ENCODE assay signal across 21 cellular contexts in genomic region chr14:73209943-73210342, GRCh38. TPM values are rescaled to one million over a fixed set of nuclear protein-coding genes. Genes with fewer than 3 reads are reported as not detected.
DNase-seq lines count a peak whose midpoint lies in the region; TF ChIP-seq lines count a peak whose summit lies in the region.
"Had no signal": no experiment of that assay in that cellular context is flagged by ENCODE, and none has a peak within 500 bp of the region (broad histone marks: within the 10 kb centered on the region; RNA-seq: fewer than 3 reads in every experiment).

No MANE protein-coding gene starts in this region.

- H3K4me3 ChIP-seq in SK-N-SH (ENCODE audit: low read depth in 2 of 2, low read length in 1 of 2) (no peak overlapping the region), epithelial cell of esophagus (ENCODE audit: low read length) (no peak overlapping the region), tibial nerve (no peak overlapping the region)
- H3K4me3 ChIP-seq: K562 had no signal

- no peak for TF ChIP-seq RAD21 in SK-N-SH (IDR thresholded peaks at IDR 0.05; ENCODE audit: low read length)

- CTCF ChIA-PET in SK-N-SH (lab: Yijun Ruan, JAX): interaction anchor here (3.2 kb wide), 1 partner anchor 37 kb away, joined by 11 read pairs; no protein-coding TSS in a partner anchor

- H2AFZ ChIP-seq in SK-N-SH (ENCODE audit: low read depth): no peak overlapping the region

- TF ChIP-seq EP300 in SK-N-SH (IDR thresholded peaks at IDR 0.05; ENCODE audit: borderline replicate concordance in 1 of 2, low read depth in 1 of 2, low read length in 1 of 2) (no peak), tibial nerve (IDR thresholded peaks at IDR 0.05) (no peak)

- 0 out of 4 replicates have a peak, but pooled peaks cover 0 to 8% of the 10 kb centered on the region in 2 experiments for H3K4me1 ChIP-seq in SK-N-SH (ENCODE audit: control insufficient read depth in 1 of 2, insufficient read depth in 2 of 2, low read depth in 1 of 2, low read length in 1 of 2)
- H3K4me1 ChIP-seq in tibial nerve: peaks cover 0 to 14% (median 0%) of the 10 kb centered on the region in 4 donors

- TF ChIP-seq POLR2A in tibial nerve (IDR thresholded peaks at IDR 0.05): no peak

- H3K9me3 ChIP-seq in SK-N-SH (no peaks in the 10 kb centered on the region), tibial nerve (no peaks in the 10 kb centered on the region)

- no peaks in the 10 kb centered on the region for H3K79me2 ChIP-seq in SK-N-SH (ENCODE audit: insufficient read depth)

- H3K4me2 ChIP-seq in SK-N-SH: peak overlapping the region; percentile 19; the same call in 1 of the 2 replicates

- H3F3A ChIP-seq in SK-N-SH (replicated peaks; ENCODE audit: insufficient read depth): peaks cover 12% of the 10 kb centered on the region

- H3K27me3 ChIP-seq in SK-N-SH (ENCODE audit: insufficient read depth) (no peaks in the 10 kb centered on the region), tibial nerve (no peaks in the 10 kb centered on the region)

- POLR2A ChIA-PET in SK-N-SH (lab: Yijun Ruan, JAX): no interaction called here

- H4K20me1 ChIP-seq in SK-N-SH (ENCODE audit: insufficient read depth): no peaks in the 10 kb centered on the region

- H3K36me3 ChIP-seq in SK-N-SH (replicated peaks in 1 of 2; ENCODE audit: control insufficient read depth in 1 of 2, insufficient read depth in 2 of 2, low read length in 1 of 2): peaks cover 77 to 81% of the 10 kb centered on the region in 2 experiments
- peaks cover 4 to 91% (median 9%) of the 10 kb centered on the region in 3 donors for H3K36me3 ChIP-seq in tibial nerve

- no peak for TF ChIP-seq CTCF in SK-N-SH (IDR thresholded peaks at IDR 0.05)
- no peak for TF ChIP-seq CTCF in epithelial cell of esophagus (IDR thresholded peaks at IDR 0.05; ENCODE audit: insufficient read depth, low read depth, low read length, missing control alignments)
- no peak for TF ChIP-seq CTCF in tibial nerve (IDR thresholded peaks at IDR 0.05)

- H3K9me2 ChIP-seq in SK-N-SH: no peaks in the 10 kb centered on the region

- peak; percentile 64 for DNase-seq in EH (ENCODE audit: low read depth)
- DNase-seq in SK-N-SH: no peak
- DNase-seq in epithelial cell of esophagus (ENCODE audit: low read depth): peak; percentile 43
- peak; percentile 27 for DNase-seq in non-pigmented ciliary epithelial cell (ENCODE audit: low read depth)
- no peak for DNase-seq in tibial nerve (ENCODE audit: low spot score in 2 of 2)
- no peak for DNase-seq in stimulated activated CD8-positive, alpha-beta memory T cell treated with anti-CD3 and anti-CD28 coated beads, Interleukin-4, amount 100 ng/mL, for 48 hours
- no peak for DNase-seq in NCI-H524 (lab: John Stamatoyannopoulos, UW)
- DNase-seq in DMS 273 treated with DMSO at 0.1 percent for 48 hours (lab: John Stamatoyannopoulos, UW): no peak
- DNase-seq: activated CD4-positive, alpha-beta memory T cell treated with anti-CD3 and anti-CD28 coated beads, Interleukin-2, amount 10 ng/mL, durations not matched to agents 7 days and 5 days; activated naive CD4-positive, alpha-beta T cell treated with anti-CD3 and anti-CD28 coated beads for 36 hours; activated T-cell treated with anti-CD3 and anti-CD28 coated beads, Interleukin-2, amount 50 U/mL, for 24 hours; CD8-positive, alpha-beta T cell; DMS79 treated with DMSO at 0.1 percent for 48 hours; H7; mesenchymal stem cell; naive thymus-derived CD4-positive, alpha-beta T cell; NCI-H1092; NCI-H2081; NCI-H510A treated with DMSO at 0.1 percent for 48 hours; Right ventricle myocardium superior had no signal

- 73% methylated on average over 2 of the region's 2 CpGs for WGBS in SK-N-SH (ENCODE audit: low lambda C conversion rate)
- WGBS in tibial nerve, 2 donors: 55 to 71% methylated on average over 2 of the region's 2 CpGs

- no peak overlapping the region for H3K9ac ChIP-seq in SK-N-SH

- H3K27ac ChIP-seq in SK-N-SH (ENCODE audit: low read depth in 2 of 2, low read length in 1 of 2): peak overlapping the region in 1 of 2 experiments; percentile 42; a peak in 2 of 4 replicates
- H3K27ac ChIP-seq in tibial nerve: peak overlapping the region in 1 of 4 donors; percentile 9

TF ChIP-seq in SK-N-SH, 30 proteins besides CTCF, POLR2A, EP300 and RAD21:
- TF ChIP-seq GABPA (IDR thresholded peaks at IDR 0.05; ENCODE audit: low read depth): no peak
- TF ChIP-seq, protein P1, sequence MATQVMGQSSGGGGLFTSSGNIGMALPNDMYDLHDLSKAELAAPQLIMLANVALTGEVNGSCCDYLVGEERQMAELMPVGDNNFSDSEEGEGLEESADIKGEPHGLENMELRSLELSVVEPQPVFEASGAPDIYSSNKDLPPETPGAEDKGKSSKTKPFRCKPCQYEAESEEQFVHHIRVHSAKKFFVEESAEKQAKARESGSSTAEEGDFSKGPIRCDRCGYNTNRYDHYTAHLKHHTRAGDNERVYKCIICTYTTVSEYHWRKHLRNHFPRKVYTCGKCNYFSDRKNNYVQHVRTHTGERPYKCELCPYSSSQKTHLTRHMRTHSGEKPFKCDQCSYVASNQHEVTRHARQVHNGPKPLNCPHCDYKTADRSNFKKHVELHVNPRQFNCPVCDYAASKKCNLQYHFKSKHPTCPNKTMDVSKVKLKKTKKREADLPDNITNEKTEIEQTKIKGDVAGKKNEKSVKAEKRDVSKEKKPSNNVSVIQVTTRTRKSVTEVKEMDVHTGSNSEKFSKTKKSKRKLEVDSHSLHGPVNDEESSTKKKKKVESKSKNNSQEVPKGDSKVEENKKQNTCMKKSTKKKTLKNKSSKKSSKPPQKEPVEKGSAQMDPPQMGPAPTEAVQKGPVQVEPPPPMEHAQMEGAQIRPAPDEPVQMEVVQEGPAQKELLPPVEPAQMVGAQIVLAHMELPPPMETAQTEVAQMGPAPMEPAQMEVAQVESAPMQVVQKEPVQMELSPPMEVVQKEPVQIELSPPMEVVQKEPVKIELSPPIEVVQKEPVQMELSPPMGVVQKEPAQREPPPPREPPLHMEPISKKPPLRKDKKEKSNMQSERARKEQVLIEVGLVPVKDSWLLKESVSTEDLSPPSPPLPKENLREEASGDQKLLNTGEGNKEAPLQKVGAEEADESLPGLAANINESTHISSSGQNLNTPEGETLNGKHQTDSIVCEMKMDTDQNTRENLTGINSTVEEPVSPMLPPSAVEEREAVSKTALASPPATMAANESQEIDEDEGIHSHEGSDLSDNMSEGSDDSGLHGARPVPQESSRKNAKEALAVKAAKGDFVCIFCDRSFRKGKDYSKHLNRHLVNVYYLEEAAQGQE (IDR thresholded peaks at IDR 0.05; ENCODE audit: low read depth, low read length): no peak
- TF ChIP-seq TEAD4 (IDR thresholded peaks at IDR 0.05; ENCODE audit: borderline replicate concordance, insufficient read depth): no peak
- TF ChIP-seq, protein P2, sequence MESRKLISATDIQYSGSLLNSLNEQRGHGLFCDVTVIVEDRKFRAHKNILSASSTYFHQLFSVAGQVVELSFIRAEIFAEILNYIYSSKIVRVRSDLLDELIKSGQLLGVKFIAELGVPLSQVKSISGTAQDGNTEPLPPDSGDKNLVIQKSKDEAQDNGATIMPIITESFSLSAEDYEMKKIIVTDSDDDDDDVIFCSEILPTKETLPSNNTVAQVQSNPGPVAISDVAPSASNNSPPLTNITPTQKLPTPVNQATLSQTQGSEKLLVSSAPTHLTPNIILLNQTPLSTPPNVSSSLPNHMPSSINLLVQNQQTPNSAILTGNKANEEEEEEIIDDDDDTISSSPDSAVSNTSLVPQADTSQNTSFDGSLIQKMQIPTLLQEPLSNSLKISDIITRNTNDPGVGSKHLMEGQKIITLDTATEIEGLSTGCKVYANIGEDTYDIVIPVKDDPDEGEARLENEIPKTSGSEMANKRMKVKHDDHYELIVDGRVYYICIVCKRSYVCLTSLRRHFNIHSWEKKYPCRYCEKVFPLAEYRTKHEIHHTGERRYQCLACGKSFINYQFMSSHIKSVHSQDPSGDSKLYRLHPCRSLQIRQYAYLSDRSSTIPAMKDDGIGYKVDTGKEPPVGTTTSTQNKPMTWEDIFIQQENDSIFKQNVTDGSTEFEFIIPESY (IDR thresholded peaks at IDR 0.05; ENCODE audit: borderline replicate concordance, low read depth): no peak
- no peak for TF ChIP-seq JUND (IDR thresholded peaks at IDR 0.05)
- TF ChIP-seq PBX3 (IDR thresholded peaks at IDR 0.05): 0 out of 2 replicates have a peak, but pooled peaks have one; percentile 6
- peak; percentile 14; the same call in 1 of the 2 replicates for TF ChIP-seq FOSL2 (IDR thresholded peaks at IDR 0.05; ENCODE audit: borderline replicate concordance, low read depth)
- TF ChIP-seq MXI1 (IDR thresholded peaks at IDR 0.05; ENCODE audit: low read depth, low read length): no peak
- TF ChIP-seq MEF2A (IDR thresholded peaks at IDR 0.05; ENCODE audit: borderline replicate concordance, low read depth): 0 out of 2 replicates have a peak, but pooled peaks have one; percentile 28
- TF ChIP-seq NFIC (IDR thresholded peaks at IDR 0.05; ENCODE audit: borderline replicate concordance): no peak
- no peak for TF ChIP-seq USF1 (IDR thresholded peaks at IDR 0.05; ENCODE audit: borderline replicate concordance, low read depth)

RNA-seq across cellular contexts. Expression of gene PAPLN, which starts 27.4 kb away (rescaled TPM):
- 0.13 and 0.15 TPM in 2 replicates for polyA plus RNA-seq in SK-N-SH (2012; rRNA removed)
- polyA plus RNA-seq in SK-N-SH (2012; cell fraction: cytosol; rRNA removed): 0.05 and 0.14 TPM in 2 replicates
- 0.55 and 0.71 TPM in 2 replicates for polyA plus RNA-seq in SK-N-SH (2012; cell fraction: nucleus; rRNA removed)
- 100 to 1,000 TPM in 3 of 4 donors, 10 to 100 TPM in 1; 96.6 to 314 (median 206) TPM for total RNA-seq in tibial nerve
- total RNA-seq: CD8-positive, alpha-beta T cell had no signal

Comparison
In these comparisons a context has a peak if more than half of its experiments do, and no peak if none do; other contexts are left out.
1. DNase-seq: peak in EH (single experiment), epithelial cell of esophagus (single experiment) and non-pigmented ciliary epithelial cell (single experiment); none in SK-N-SH (single experiment), tibial nerve (0 of 2), stimulated activated CD8-positive, alpha-beta memory T cell treated with anti-CD3 and anti-CD28 coated beads, Interleukin-4, amount 100 ng/mL, for 48 hours (single experiment), NCI-H524 (0 of 2) and DMS 273 treated with DMSO at 0.1 percent for 48 hours (single experiment).